Comparison of ENCODE assay signal across 8 cellular contexts in genomic region chr2:97740590-97741182, GRCh38. TPM values are rescaled to one million over a fixed set of nuclear protein-coding genes. Genes with fewer than 3 reads are reported as not detected.
A peak's percentile ranks its signal among the peaks of the same experiment; 100 is the strongest.
DNase-seq lines count a peak whose midpoint lies in the region; ATAC-seq, FAIRE-seq and TF ChIP-seq lines count a peak whose summit lies in the region.

No MANE protein-coding gene starts in this region.

- H3K9me3 Mint-ChIP-seq in immature natural killer cell: no peaks in the 10 kb centered on the region

- peak overlapping the region; percentile 65 to 80 (median 75) for H3K4me3 Mint-ChIP-seq in immature natural killer cell

- peaks cover 76 to 83% of the 10 kb centered on the region in 2 donors for H3K4me1 Mint-ChIP-seq in immature natural killer cell

- ATAC-seq in activated CD4-positive, CD25-positive, alpha-beta regulatory T cell treated with anti-CD3 and anti-CD28 coated beads, Interleukin-2, amount 50 U/mL, for 24 hours: no peak
- ATAC-seq in HG02852 (IDR thresholded peaks at IDR 0.05; ENCODE audit: unreplicated experiment): no peak

- H3K27ac Mint-ChIP-seq in immature natural killer cell: peak overlapping the region; percentile 82 to 97 (median 95)

- TF ChIP-seq CTCF in GM10266 (IDR thresholded peaks at IDR 0.05; ENCODE audit: control insufficient read depth, insufficient read depth, low read depth, missing control alignments): peak; percentile 83

- FAIRE-seq in RCC 7860 (lab: Jason Lieb, UNC): no peak

- H3K27me3 Mint-ChIP-seq in immature natural killer cell (ENCODE audit: low read depth in 3 of 3): peaks cover 5 to 29% (median 26%) of the 10 kb centered on the region in 3 donors

- DNase-seq in GM10266 (ENCODE audit: extremely low spot score) (peak; percentile 85), LHCN-M2 (ENCODE audit: low read depth) (peak; percentile 29), RCC 7860 (ENCODE audit: low spot score) (peak; percentile 9), astrocyte of the hippocampus (ENCODE audit: low read depth, low spot score) (peak; percentile 33), immature natural killer cell (peak; percentile 65 to 68 (median 67))
- peak; percentile 12 for DNase-seq in stimulated activated naive CD4-positive, alpha-beta T cell treated with Interleukin-2 at 50 U/mL for 16 hours (lab: John Stamatoyannopoulos, UW)

- peaks cover 32 to 54% (median 38%) of the 10 kb centered on the region in 3 donors for H3K36me3 Mint-ChIP-seq in immature natural killer cell

RNA-seq across cellular contexts. Expression of gene ZAP70, which starts 27.3 kb away (rescaled TPM):
- total RNA-seq in LHCN-M2 (2014; rRNA removed): 0.40 TPM in 1 of 2 replicates, not detected in the other
- polyA plus RNA-seq in LHCN-M2 (2012): not detected
- polyA plus RNA-seq in immature natural killer cell: 100 to 1,000 TPM; 219 to 329 (median 246) TPM

Comparison
In these comparisons a context has a peak if more than half of its experiments do, and no peak if none do; other contexts are left out.
1. DNase-seq: peak in every context shown above with its lines; median percentile 85 in GM10266; 67 in immature natural killer cell; 33 in astrocyte of the hippocampus; 29 in LHCN-M2; 12 in stimulated activated naive CD4-positive, alpha-beta T cell treated with Interleukin-2 at 50 U/mL for 16 hours; 9 in RCC 7860.